ENCODE assay signal across 8 cellular contexts in genomic region chr22:30397656-30398635, GRCh38. TPM values are rescaled to one million over a fixed set of nuclear protein-coding genes. Genes with fewer than 3 reads are reported as not detected.
A peak's percentile ranks its signal among the peaks of the same experiment; 100 is the strongest.
DNase-seq lines count a peak whose midpoint lies in the region; ATAC-seq and TF ChIP-seq lines count a peak whose summit lies in the region.

No MANE protein-coding gene starts in this region.

- H3K27ac Mint-ChIP-seq in T-cell = peak overlapping the region; percentile 84 to 87

- peak in 2 of 4 experiments; percentile 4 to 9 for ATAC-seq in T-cell (replicated peaks in 1 of 4)
- ATAC-seq in psoas muscle = peak; percentile 7 to 23 (median 12)
- no peak for ATAC-seq in GM18519 (IDR thresholded peaks at IDR 0.05; ENCODE audit: low FRiP score, unreplicated experiment)
- no peak for ATAC-seq in GM21381 (IDR thresholded peaks at IDR 0.05; ENCODE audit: unreplicated experiment)

- H3K36me3 ChIP-seq in ES-I3 (ENCODE audit: insufficient read depth, low read length) (no peaks in the 10 kb centered on the region), psoas muscle (ENCODE audit: insufficient read depth in 1 of 2, low read depth in 1 of 2) (no peaks in the 10 kb centered on the region)

- peaks cover 2% of the 10 kb centered on the region for H3K36me3 Mint-ChIP-seq in T-cell

- intact Hi-C loops in psoas muscle (cut with DNase I) = no loop called here

- no peak overlapping the region for H3K27ac ChIP-seq in psoas muscle

- H3K9me3 ChIP-seq in ES-I3 (ENCODE audit: control insufficient read depth, insufficient read depth, low read length) (no peaks in the 10 kb centered on the region), psoas muscle (no peaks in the 10 kb centered on the region)

- 20 to 26% (median 22%) methylated on average over 11 of the region's 11 CpGs for WGBS in psoas muscle, 3 donors

- CTCF ChIA-PET in T-cell (lab: Charles Lee) = interaction anchor here (0.6 to 2.2 kb wide), 6 partner anchors 24 to 841 kb away, joined by 3 to 11 read pairs (median 4); partner anchors contain the start of gene CASTOR1 (in 1 of the 2)

- H3K4me3 ChIP-seq in fibroblast of pulmonary artery (replicated peaks; ENCODE audit: low read depth, low read length) = peak overlapping the region; percentile 80
- peak overlapping the region; percentile 67 for H3K4me3 ChIP-seq in psoas muscle

- peak in 1 of 34 experiments; percentile 18 for DNase-seq in T-cell
- no peak for DNase-seq in fibroblast of pulmonary artery (ENCODE audit: low read depth)
- no peak for DNase-seq in psoas muscle
- DNase-seq in SK-N-DZ (ENCODE audit: low spot score) = no peak
- no peak for DNase-seq in germinal center (ENCODE audit: low spot score)

- POLR2A ChIA-PET in T-cell (lab: Charles Lee) = interaction anchor here (0.6 to 3.8 kb wide), 5 partner anchors 16 to 655 kb away, joined by 4 to 21 read pairs (median 6); no protein-coding TSS in a partner anchor

- peak overlapping the region; percentile 77 to 87 (median 83) for H3K4me3 Mint-ChIP-seq in T-cell

- H3K4me1 Mint-ChIP-seq in T-cell = peaks cover 39 to 43% (median 41%) of the 10 kb centered on the region in 3 donors

- H3K4me1 ChIP-seq in ES-I3 (ENCODE audit: insufficient read depth, low read length) (peaks cover 20% of the 10 kb centered on the region), psoas muscle (peaks cover 9% of the 10 kb centered on the region)

- TF ChIP-seq CTCF in fibroblast of pulmonary artery (IDR thresholded peaks at IDR 0.05; ENCODE audit: low read length, missing control alignments) (no peak), psoas muscle (IDR thresholded peaks at IDR 0.05) (no peak)

- H3K27me3 ChIP-seq in psoas muscle (ENCODE audit: insufficient read depth in 3 of 3, low read length in 2 of 3) = peaks cover 0 to 42% (median 2%) of the 10 kb centered on the region in 3 donors

- H3K9ac ChIP-seq in ES-I3 (ENCODE audit: low read depth, low read length) = peak overlapping the region; percentile 74; the same call in 1 of the 2 replicates

- H3K9me3 Mint-ChIP-seq in T-cell = no peaks in the 10 kb centered on the region

- H3K27me3 Mint-ChIP-seq in T-cell = peaks cover 0 to 7% of the 10 kb centered on the region in 2 donors

RNA-seq across cellular contexts. Expression of gene SEC14L2, which starts 1.1 kb away (rescaled TPM):
- total RNA-seq in T-cell (10 to 100 TPM; 10.9 to 87.9 (median 15.8) TPM), psoas muscle (1 to 10 TPM; 1.3 to 2.9 (median 2.1) TPM)
- 10 to 100 TPM in 1 of 3 donors, 1 to 10 TPM in 1, under 1 TPM in 1; 0.38 to 75.0 (median 1.3) TPM for polyA plus RNA-seq in psoas muscle
- polyA plus RNA-seq in SK-N-DZ (2014; cell fraction: cytosol; rRNA removed) = 2.6 and 13.2 TPM in 2 replicates
- 3.6 and 4.2 TPM in 2 replicates for polyA plus RNA-seq in SK-N-DZ (2014; cell fraction: nucleus; rRNA removed)

RNA-seq across cellular contexts. Expression of gene RNF215, which starts 10.7 kb away (rescaled TPM):
- total RNA-seq in T-cell (1 to 10 TPM; 6.2 to 8.4 (median 6.3) TPM), psoas muscle (1 to 10 TPM; 5.7 to 9.8 (median 8.2) TPM)
- 10 to 100 TPM in 1 of 3 donors, 1 to 10 TPM in 2; 6.1 to 13.8 (median 8.8) TPM for polyA plus RNA-seq in psoas muscle
- 20.7 and 26.5 TPM in 2 replicates for polyA plus RNA-seq in SK-N-DZ (2014; cell fraction: cytosol; rRNA removed)
- polyA plus RNA-seq in SK-N-DZ (2014; cell fraction: nucleus; rRNA removed) = 81.1 and 92.8 TPM in 2 replicates

RNA-seq across cellular contexts. Expression of gene MTFP1, which starts 27.6 kb away (rescaled TPM):
- total RNA-seq in T-cell = 10 to 100 TPM; 22.7 to 59.2 (median 29.4) TPM
- 10 to 100 TPM in 3 of 4 donors, 1 to 10 TPM in 1; 4.3 to 68.7 (median 17.7) TPM for total RNA-seq in psoas muscle
- 100 to 1,000 TPM in 1 of 3 donors, 10 to 100 TPM in 2; 50.8 to 156 (median 71.3) TPM for polyA plus RNA-seq in psoas muscle
- 58.6 and 61.0 TPM in 2 replicates for polyA plus RNA-seq in SK-N-DZ (2014; cell fraction: cytosol; rRNA removed)
- 29.3 and 42.1 TPM in 2 replicates for polyA plus RNA-seq in SK-N-DZ (2014; cell fraction: nucleus; rRNA removed)

RNA-seq across cellular contexts. Expression of gene CCDC157, which starts 41.1 kb away (rescaled TPM):
- total RNA-seq in T-cell (10 to 100 TPM in 1 of 5 donors, 1 to 10 TPM in 4; 4.6 to 10.9 (median 5.1) TPM), psoas muscle (under 1 TPM; 0.17 to 0.88 (median 0.54) TPM)
- 1 to 10 TPM; 1.4 to 2.6 (median 1.5) TPM for polyA plus RNA-seq in psoas muscle
- polyA plus RNA-seq in SK-N-DZ (2014; cell fraction: cytosol; rRNA removed) = 7.2 and 8.6 TPM in 2 replicates
- 6.6 and 6.7 TPM in 2 replicates for polyA plus RNA-seq in SK-N-DZ (2014; cell fraction: nucleus; rRNA removed)

RNA-seq across cellular contexts. Expression of gene SF3A1, which starts 41.3 kb away (rescaled TPM):
- total RNA-seq in T-cell (100 to 1,000 TPM; 272 to 323 (median 292) TPM), psoas muscle (100 to 1,000 TPM; 107 to 146 (median 121) TPM)
- polyA plus RNA-seq in psoas muscle = 10 to 100 TPM; 21.6 to 35.5 (median 32.3) TPM
- polyA plus RNA-seq in SK-N-DZ (2014; cell fraction: cytosol; rRNA removed) = 17.6 and 31.0 TPM in 2 replicates
- polyA plus RNA-seq in SK-N-DZ (2014; cell fraction: nucleus; rRNA removed) = 21.7 and 101 TPM in 2 replicates

Comparison
In these comparisons a context has a peak if more than half of its experiments do, and no peak if none do; other contexts are left out.
1. ATAC-seq: peak in psoas muscle (4 of 4); none in GM18519 (single experiment) and GM21381 (single experiment).